In genomic region chr10:62045765-62046521, GRCh38 we compare ENCODE assay signal across 8 cellular contexts.
DNase-seq lines count a peak whose midpoint lies in the region; ATAC-seq and TF ChIP-seq lines count a peak whose summit lies in the region.

No MANE protein-coding gene starts in this region.

- H3K9me3 Mint-ChIP-seq in stimulated activated naive CD8-positive, alpha-beta T cell treated with anti-CD3 and anti-CD28 coated beads, Interleukin-15, Interleukin-2, amounts not matched to agents 100 ng/mL and 50 ng/mL, for 24 hours: no peaks in the 10 kb centered on the region

- H3K27ac Mint-ChIP-seq in stimulated activated naive CD8-positive, alpha-beta T cell treated with anti-CD3 and anti-CD28 coated beads, Interleukin-15, Interleukin-2, amounts not matched to agents 100 ng/mL and 50 ng/mL, for 24 hours: peak overlapping the region; percentile 97

- peaks cover 31% of the 10 kb centered on the region for H3K36me3 Mint-ChIP-seq in stimulated activated naive CD8-positive, alpha-beta T cell treated with anti-CD3 and anti-CD28 coated beads, Interleukin-15, Interleukin-2, amounts not matched to agents 100 ng/mL and 50 ng/mL, for 24 hours (ENCODE audit: low read depth)

- intact Hi-C loops in left cardiac atrium (cut with DNase I): no loop called here

- DNase-seq in stimulated activated naive CD8-positive, alpha-beta T cell treated with anti-CD3 and anti-CD28 coated beads, Interleukin-15, Interleukin-2, amounts not matched to agents 100 U/mL and 50 U/mL, for 24 hours: no peak
- DNase-seq in left cardiac atrium (no peak), skeletal muscle cell (ENCODE audit: low read depth) (peak; percentile 91), ecto neural progenitor cell (ENCODE audit: low spot score) (no peak), DMS153 (lab: John Stamatoyannopoulos, UW) (no peak)

- no peak for TF ChIP-seq CTCF in WI38 (IDR thresholded peaks at IDR 0.05; ENCODE audit: low read depth, low read length)

- no peaks in the 10 kb centered on the region for H3K27me3 Mint-ChIP-seq in stimulated activated naive CD8-positive, alpha-beta T cell treated with anti-CD3 and anti-CD28 coated beads, Interleukin-15, Interleukin-2, amounts not matched to agents 100 ng/mL and 50 ng/mL, for 24 hours

- ATAC-seq in stimulated activated naive CD8-positive, alpha-beta T cell treated with anti-CD3 and anti-CD28 coated beads, Interleukin-15, Interleukin-2, amounts not matched to agents 100 U/mL and 50 U/mL, for 24 hours: no peak
- peak; percentile 6 to 41 for ATAC-seq in left cardiac atrium
- no peak for ATAC-seq in HG03432 (IDR thresholded peaks at IDR 0.05; ENCODE audit: unreplicated experiment)

- H3K4me1 Mint-ChIP-seq in stimulated activated naive CD8-positive, alpha-beta T cell treated with anti-CD3 and anti-CD28 coated beads, Interleukin-15, Interleukin-2, amounts not matched to agents 100 ng/mL and 50 ng/mL, for 24 hours (ENCODE audit: low read depth): peaks cover 99% of the 10 kb centered on the region

- H3K4me3 Mint-ChIP-seq in stimulated activated naive CD8-positive, alpha-beta T cell treated with anti-CD3 and anti-CD28 coated beads, Interleukin-15, Interleukin-2, amounts not matched to agents 100 ng/mL and 50 ng/mL, for 24 hours: peak overlapping the region; percentile 87

- peak overlapping the region; percentile 44 for H3K4me3 ChIP-seq in WI38 (ENCODE audit: low read depth, low read length)
- H3K4me3 ChIP-seq in skeletal muscle cell (ENCODE audit: low read depth, low read length): peak overlapping the region; percentile 13

Comparison
In these comparisons a context has a peak if more than half of its experiments do, and no peak if none do; other contexts are left out.
1. ATAC-seq: peak in left cardiac atrium (2 of 2); none in stimulated activated naive CD8-positive, alpha-beta T cell treated with anti-CD3 and anti-CD28 coated beads, Interleukin-15, Interleukin-2, amounts not matched to agents 100 U/mL and 50 U/mL, for 24 hours (single experiment) and HG03432 (single experiment).